25 cellular contexts compared by ENCODE assay signal in the genomic region with DNA sequence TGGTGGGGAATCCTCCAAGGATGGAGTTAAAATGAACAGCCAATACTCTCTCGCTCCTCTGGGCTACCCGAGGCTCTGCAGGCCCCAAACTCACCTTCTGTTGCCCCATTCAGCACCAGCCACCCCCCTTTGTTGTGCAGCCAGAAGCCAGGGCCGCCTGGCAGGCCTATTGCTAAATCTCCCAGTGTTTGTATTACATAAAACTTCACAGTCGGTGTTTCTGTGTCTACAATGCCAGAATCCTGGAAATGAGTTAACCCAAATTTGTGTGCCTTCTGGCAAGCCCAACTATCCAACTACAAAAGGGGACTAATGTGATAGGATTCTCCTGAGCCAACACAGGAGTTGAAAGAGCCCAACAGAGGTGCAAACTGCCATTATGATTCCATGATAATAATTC. TPM values are rescaled to one million over a fixed set of nuclear protein-coding genes. Genes with fewer than 3 reads are reported as not detected.
A peak's percentile ranks its signal among the peaks of the same experiment; 100 is the strongest.
DNase-seq lines count a peak whose midpoint lies in the region; ATAC-seq, FAIRE-seq and TF ChIP-seq lines count a peak whose summit lies in the region.
"Had no signal": no experiment of that assay in that cellular context is flagged by ENCODE, and none has a peak within 500 bp of the region (broad histone marks: within the 10 kb centered on the region; RNA-seq: fewer than 3 reads in every experiment).

No MANE protein-coding gene starts in this region.

- peaks cover 45% of the 10 kb centered on the region for H3K4me1 Mint-ChIP-seq in MCF 10A (ENCODE audit: insufficient read depth, unreplicated experiment)

- no peak overlapping the region for H2BK15ac ChIP-seq in H1 (ENCODE audit: low read length)

- no peak overlapping the region for H3K14ac ChIP-seq in H1 (ENCODE audit: insufficient read length)

- no peak overlapping the region for H3K27ac Mint-ChIP-seq in MCF 10A (ENCODE audit: low read depth, unreplicated experiment)
- H3K27ac Mint-ChIP-seq: H9, HFFc6 had no signal

- H3K27me3 ChIP-seq in breast epithelium (no peaks in the 10 kb centered on the region), H1 (replicated peaks in 1 of 4; ENCODE audit: control insufficient read depth in 3 of 4, extremely low read depth in 1 of 4, insufficient read depth in 3 of 4, low read length in 3 of 4) (peaks cover 53 to 76% (median 71%) of the 10 kb centered on the region in 4 experiments)
- H3K27me3 ChIP-seq: Peyer's patch had no signal

- intact Hi-C loops in MCF 10A (cut with micrococcal nuclease) (no loop called here), breast epithelium (cut with DNase I; ENCODE audit: low total_unique reads) (no loop called here), posterior vena cava (cut with DNase I) (no loop called here)

- H3K36me3 Mint-ChIP-seq in MCF 10A (ENCODE audit: insufficient read depth, unreplicated experiment): no peaks in the 10 kb centered on the region

- CTCF ChIA-PET in MCF 10A (lab: Yijun Ruan, JAX): interaction anchor here (1.8 to 4.6 kb wide), 2 partner anchors 14 to 56 kb away, joined by 6 to 54 read pairs; no protein-coding TSS in a partner anchor
- CTCF ChIA-PET in RWPE1 (lab: Yijun Ruan, JAX): no interaction called here
- CTCF ChIA-PET in H1 (lab: Charles Lee; ENCODE audit: partially characterized antibody): no interaction called here

- no peak overlapping the region for H2BK12ac ChIP-seq in H1 (ENCODE audit: low read depth, low read length)

- no peaks in the 10 kb centered on the region for H3K27me3 Mint-ChIP-seq in MCF 10A (ENCODE audit: insufficient read depth, unreplicated experiment)

- no peak overlapping the region for H2AK5ac ChIP-seq in H1 (ENCODE audit: low read depth, low read length)

- H2BK120ac ChIP-seq in H1 (replicated peaks; ENCODE audit: low read depth, low read length): no peak overlapping the region

- peaks cover 4% of the 10 kb centered on the region; the same call in 1 of the 2 replicates for H3K23me2 ChIP-seq in H1 (ENCODE audit: low read depth, low read length)

- no peak for TF ChIP-seq POLR2A in breast epithelium (IDR thresholded peaks at IDR 0.05)
- no peak for TF ChIP-seq POLR2A in H1 (IDR thresholded peaks at IDR 0.05; ENCODE audit: control extremely low read depth in 1 of 2, low read depth in 2 of 2, low read length in 2 of 2)

- no peak overlapping the region for H4K5ac ChIP-seq in H1 (ENCODE audit: insufficient read length, low read depth, low read length)

- H3K18ac ChIP-seq in H1 (ENCODE audit: extremely low read depth, low read length): no peak overlapping the region

- ATAC-seq in HG03095 (IDR thresholded peaks at IDR 0.05; ENCODE audit: unreplicated experiment): no peak
- ATAC-seq: K562 had no signal

- peaks cover 3 to 16% of the 10 kb centered on the region in 2 experiments for H4K20me1 ChIP-seq in H1 (replicated peaks in 1 of 2; ENCODE audit: control insufficient read depth in 1 of 2, insufficient read depth in 2 of 2, low read length in 2 of 2)

- TF ChIP-seq CTCF in MCF 10A (IDR thresholded peaks at IDR 0.05; ENCODE audit: unreplicated experiment) (no peak), breast epithelium (IDR thresholded peaks at IDR 0.05) (no peak), RWPE1 (conservative IDR thresholded peaks at IDR 0.05; ENCODE audit: low read depth) (no peak), H1 (IDR thresholded peaks at IDR 0.05; ENCODE audit: control extremely low read depth in 1 of 3, insufficient read depth in 1 of 3, low read depth in 1 of 3, low read length in 3 of 3) (no peak)

- H4K8ac ChIP-seq in H1 (ENCODE audit: extremely low read depth, insufficient read depth, low read length): no peak overlapping the region

- WGBS in H1 (ENCODE audit: extremely low coverage in 1 of 2, insufficient coverage in 1 of 2, insufficient read length in 1 of 2, insufficient replicate concordance in 2 of 2, low coverage in 1 of 2, low lambda C conversion rate in 2 of 2, missing lambda C conversion rate in 1 of 2), 2 experiments: 71% methylated on average over 4 of the region's 4 CpGs; no CpG with 5 or more reads in 1 of the 2 experiments

- H3K4ac ChIP-seq in H1 (replicated peaks; ENCODE audit: insufficient read length, low read depth, low read length): no peak overlapping the region

- no peak overlapping the region for H3K4me2 ChIP-seq in H1 (ENCODE audit: insufficient read depth in 1 of 2, low read depth in 2 of 2, low read length in 2 of 2)

- H2BK5ac ChIP-seq in H1 (ENCODE audit: low read depth, low read length): no peak overlapping the region

- H3K79me1 ChIP-seq in H1 (ENCODE audit: low read depth, low read length): no peaks in the 10 kb centered on the region

- H3K9ac ChIP-seq in H1 (replicated peaks in 1 of 4; ENCODE audit: extremely low read depth in 1 of 4, low read depth in 3 of 4, low read length in 3 of 4): no peak overlapping the region

- H3K9me3 Mint-ChIP-seq in MCF 10A (ENCODE audit: unreplicated experiment): no peaks in the 10 kb centered on the region
- H3K9me3 Mint-ChIP-seq: H9, HFFc6 had no signal

- no peak overlapping the region for H2AFZ ChIP-seq in H1 (ENCODE audit: low read length)

- H3K56ac ChIP-seq in H1 (replicated peaks; ENCODE audit: insufficient read length, low read depth, low read length): no peak overlapping the region

- no peak for FAIRE-seq in H1 (lab: Jason Lieb, UNC)
- FAIRE-seq: A204.1, D721Med, K562 had no signal

- DNase-seq in MCF 10A (ENCODE audit: unreplicated experiment) (peak; percentile 25), breast epithelium (ENCODE audit: low spot score in 2 of 2) (no peak), RWPE1 (ENCODE audit: low spot score) (no peak), H1 (ENCODE audit: low read depth in 1 of 2, low spot score in 2 of 2) (no peak), posterior vena cava (ENCODE audit: low spot score) (peak; percentile 68), activated gamma-delta T cell treated with Interleukin-2 at 50 U/mL for 16 hours (no peak)
- DNase-seq: DMS79, H9, HFFc6, MM.1S, NCI-H1048, NCI-H1417 treated with DMSO at 0.1 percent for 48 hours, NCI-H187, NCI-H2227 treated with DMSO at 0.1 percent for 48 hours, NCI-H510A, NCI-H748 treated with DMSO at 0.1 percent for 48 hours, Peyer's patch had no signal

- H3K27ac ChIP-seq in breast epithelium (no peak overlapping the region), RWPE1 (peak overlapping the region; percentile 44; the same call in 1 of the 2 replicates), H1 (ENCODE audit: low read depth, low read length) (no peak overlapping the region)
- H3K27ac ChIP-seq: C4-2B, Peyer's patch had no signal

- no peaks in the 10 kb centered on the region for H3K36me3 ChIP-seq in breast epithelium
- no peaks in the 10 kb centered on the region for H3K36me3 ChIP-seq in H1 (ENCODE audit: control insufficient read depth in 2 of 4, insufficient read depth in 4 of 4, low read length in 3 of 4)
- H3K36me3 ChIP-seq: Peyer's patch had no signal

- POLR2A ChIA-PET in MCF 10A (lab: Yijun Ruan, JAX) (no interaction called here), RWPE1 (lab: Yijun Ruan, JAX; ENCODE audit: low non-redundant PET) (no interaction called here), H1 (lab: Charles Lee; ENCODE audit: partially characterized antibody) (no interaction called here)

- TF ChIP-seq RAD21 in H1 (IDR thresholded peaks at IDR 0.05 in 1 of 2, conservative IDR thresholded peaks at IDR 0.05 in 1 of 2; ENCODE audit: low read depth in 2 of 2, low read length in 2 of 2): no peak

- H3K79me2 ChIP-seq in H1 (ENCODE audit: control insufficient read depth in 1 of 2, insufficient read depth in 2 of 2, low read length in 2 of 2): no peaks in the 10 kb centered on the region

- H3K4me1 ChIP-seq in breast epithelium: no peaks in the 10 kb centered on the region
- peaks cover 11 to 30% (median 23%) of the 10 kb centered on the region in 4 experiments for H3K4me1 ChIP-seq in H1 (replicated peaks in 1 of 4; ENCODE audit: control insufficient read depth in 3 of 4, insufficient read depth in 4 of 4, low read length in 3 of 4)

- no TSS peak for BruUV-seq in MCF 10A (replicated peaks; lab: Mats Ljungman, UMichigan)

- H3K4me3 ChIP-seq in breast epithelium: no peak overlapping the region
- no peak overlapping the region for H3K4me3 ChIP-seq in H1 (ENCODE audit: extremely low read depth in 1 of 4, insufficient read depth in 2 of 4, low read depth in 3 of 4, low read length in 4 of 4)
- H3K4me3 ChIP-seq: K562, Peyer's patch had no signal

- H4K91ac ChIP-seq in H1 (replicated peaks; ENCODE audit: insufficient read length, low read length): no peak overlapping the region

- H3K4me3 Mint-ChIP-seq in MCF 10A (ENCODE audit: unreplicated experiment): no peak overlapping the region
- H3K4me3 Mint-ChIP-seq: HFFc6 had no signal

- H2BK20ac ChIP-seq in H1 (ENCODE audit: low read length): no peak overlapping the region

- no peak for TF ChIP-seq EP300 in H1 (IDR thresholded peaks at IDR 0.05; ENCODE audit: borderline replicate concordance in 1 of 2, low read depth in 2 of 2, low read length in 2 of 2)

- H3K23ac ChIP-seq in H1 (ENCODE audit: insufficient read length): no peak overlapping the region

- H3K9me3 ChIP-seq in breast epithelium (no peaks in the 10 kb centered on the region), H1 (ENCODE audit: insufficient read depth in 2 of 2, low read depth in 1 of 2, low read length in 1 of 2) (no peaks in the 10 kb centered on the region)
- H3K9me3 ChIP-seq: Peyer's patch had no signal

RNA-seq across cellular contexts. Expression of a gene that starts 9.3 kb away (rescaled TPM):
- total RNA-seq in MCF 10A (2022) (not detected in 2 replicates), breast epithelium (1 to 10 TPM in 2 of 3 donors, under 1 TPM in 1; 0.98 to 8.8 (median 2.8) TPM), posterior vena cava (1 to 10 TPM in 1 of 2 donors, under 1 TPM in 1; 0.52 to 1.9 TPM)
- total RNA-seq in H1 (2021; fragmentation: NEBNext Ultra II Directional; extraction: Animal tissue kit (Norgen Biotek cat#: 25700)): not detected in 2 replicates
- 0.03 and 0.05 TPM in 2 replicates for polyA plus RNA-seq in H1 (2011; rRNA removed)
- polyA plus RNA-seq in H1 (2011; cell fraction: cytosol; rRNA removed): 0.03 TPM
- polyA plus RNA-seq in H1 (2011; cell fraction: nucleus; rRNA removed): 0.10 TPM
- 0.03 to 0.09 TPM in 2 of 4 replicates, not detected in the others for polyA plus RNA-seq in H1 (2012, experiment 1 of 2)
- not detected for polyA plus RNA-seq in H1 (2012, experiment 2 of 2)
- not detected for polyA plus RNA-seq in H1 (2013, experiment 1 of 2)
- not detected for polyA plus RNA-seq in H1 (2013, experiment 2 of 2)
- 0.13 TPM in 1 of 2 replicates, not detected in the other for polyA minus RNA-seq in H1 (2011; rRNA and poly(A)+ RNA removed)
- polyA minus RNA-seq in H1 (2011; cell fraction: cytosol; rRNA and poly(A)+ RNA removed): 0.22 TPM
- polyA minus RNA-seq in H1 (2011; cell fraction: nucleus; rRNA and poly(A)+ RNA removed): not detected
- total RNA-seq: HFFc6, OCI-LY7 had no signal
- polyA plus RNA-seq: K562 had no signal

RNA-seq across cellular contexts. Expression of a gene that starts 33.4 kb away (rescaled TPM):
- total RNA-seq in MCF 10A (2022) (not detected in 2 replicates), breast epithelium (under 1 TPM in 1 of 3 donors, not detected in 2; 0.16 TPM), posterior vena cava (not detected)
- total RNA-seq in H1 (2021; fragmentation: NEBNext Ultra II Directional; extraction: Animal tissue kit (Norgen Biotek cat#: 25700)): 0.15 and 0.17 TPM in 2 replicates
- polyA plus RNA-seq in H1 (2011; rRNA removed): 0.19 and 0.23 TPM in 2 replicates
- polyA plus RNA-seq in H1 (2011; cell fraction: cytosol; rRNA removed): 0.14 TPM
- 0.14 TPM for polyA plus RNA-seq in H1 (2011; cell fraction: nucleus; rRNA removed)
- 0.17 to 0.64 TPM (median 0.23 TPM) in 4 replicates for polyA plus RNA-seq in H1 (2012, experiment 1 of 2)
- not detected for polyA plus RNA-seq in H1 (2012, experiment 2 of 2)
- 0.12 TPM for polyA plus RNA-seq in H1 (2013, experiment 1 of 2)
- 0.11 TPM for polyA plus RNA-seq in H1 (2013, experiment 2 of 2)
- 0.06 and 0.22 TPM in 2 replicates for polyA minus RNA-seq in H1 (2011; rRNA and poly(A)+ RNA removed)
- polyA minus RNA-seq in H1 (2011; cell fraction: cytosol; rRNA and poly(A)+ RNA removed): not detected
- polyA minus RNA-seq in H1 (2011; cell fraction: nucleus; rRNA and poly(A)+ RNA removed): 0.10 TPM
- total RNA-seq: H9, HFFc6, K562, LHCN-M2, Peyer's patch, SK-MEL-5 had no signal
- polyA plus RNA-seq: K562 had no signal

RNA-seq across cellular contexts. Expression of a gene that starts 42.2 kb away (rescaled TPM):
- total RNA-seq in MCF 10A (2022) (4.5 and 5.8 TPM in 2 replicates), breast epithelium (under 1 TPM; 0.16 to 0.59 (median 0.33) TPM), posterior vena cava (not detected)
- not detected in 2 replicates for total RNA-seq in H1 (2021; fragmentation: NEBNext Ultra II Directional; extraction: Animal tissue kit (Norgen Biotek cat#: 25700))
- polyA plus RNA-seq in H1 (2011; rRNA removed): 0.03 TPM in 1 of 2 replicates, not detected in the other
- polyA plus RNA-seq in H1 (2011; cell fraction: cytosol; rRNA removed): 0.04 TPM
- polyA plus RNA-seq in H1 (2011; cell fraction: nucleus; rRNA removed): 0.19 TPM
- 0.18 to 0.25 TPM in 2 of 4 replicates, not detected in the others for polyA plus RNA-seq in H1 (2012, experiment 1 of 2)
- not detected for polyA plus RNA-seq in H1 (2012, experiment 2 of 2)
- 0.04 TPM for polyA plus RNA-seq in H1 (2013, experiment 1 of 2)
- polyA plus RNA-seq in H1 (2013, experiment 2 of 2): 0.02 TPM
- not detected in 2 replicates for polyA minus RNA-seq in H1 (2011; rRNA and poly(A)+ RNA removed)
- polyA minus RNA-seq in H1 (2011; cell fraction: cytosol; rRNA and poly(A)+ RNA removed): not detected
- 0.70 TPM for polyA minus RNA-seq in H1 (2011; cell fraction: nucleus; rRNA and poly(A)+ RNA removed)
- total RNA-seq: H9, HFFc6, K562, LHCN-M2, OCI-LY7 had no signal
- polyA plus RNA-seq: K562 had no signal

Comparison
In these comparisons a context has a peak if more than half of its experiments do, and no peak if none do; other contexts are left out.
1. DNase-seq: peak in MCF 10A (single experiment) and posterior vena cava (single experiment); none in breast epithelium (0 of 2), RWPE1 (single experiment), H1 (0 of 2) and activated gamma-delta T cell treated with Interleukin-2 at 50 U/mL for 16 hours (single experiment).